ENCODE assay signal across 17 cellular contexts in genomic region chr5:147177125-147177840, GRCh38. TPM values are rescaled to one million over a fixed set of nuclear protein-coding genes. Genes with fewer than 3 reads are reported as not detected.
DNase-seq lines count a peak whose midpoint lies in the region; ATAC-seq, FAIRE-seq and TF ChIP-seq lines count a peak whose summit lies in the region.
"Had no signal": no experiment of that assay in that cellular context is flagged by ENCODE, and none has a peak within 500 bp of the region (broad histone marks: within the 10 kb centered on the region; RNA-seq: fewer than 3 reads in every experiment).

No MANE protein-coding gene starts in this region.

- H3K4me2 ChIP-seq in H1 (ENCODE audit: insufficient read depth in 1 of 2, low read depth in 2 of 2, low read length in 2 of 2) (no peak overlapping the region), osteoblast (ENCODE audit: insufficient read depth, low read length) (no peak overlapping the region)
- H3K4me2 ChIP-seq: KMS-11 had no signal

- H3K4me1 ChIP-seq in H1 (replicated peaks in 1 of 4; ENCODE audit: control insufficient read depth in 3 of 4, insufficient read depth in 4 of 4, low read length in 3 of 4), result no peaks in the 10 kb centered on the region
- H3K4me1 ChIP-seq in osteoblast (ENCODE audit: insufficient read depth, low read length), result peaks cover 4% of the 10 kb centered on the region

- TF ChIP-seq RAD21 in H1 (IDR thresholded peaks at IDR 0.05 in 1 of 2, conservative IDR thresholded peaks at IDR 0.05 in 1 of 2; ENCODE audit: low read depth in 2 of 2, low read length in 2 of 2), result no peak

- H3K23ac ChIP-seq in H1 (ENCODE audit: insufficient read length), result no peak overlapping the region

- H4K20me1 ChIP-seq in H1 (replicated peaks in 1 of 2; ENCODE audit: control insufficient read depth in 1 of 2, insufficient read depth in 2 of 2, low read length in 2 of 2) (no peaks in the 10 kb centered on the region), osteoblast (ENCODE audit: insufficient read depth, low read length) (no peaks in the 10 kb centered on the region)

- no peak overlapping the region for H3K4me3 ChIP-seq in H1 (ENCODE audit: extremely low read depth in 1 of 4, insufficient read depth in 2 of 4, low read depth in 3 of 4, low read length in 4 of 4)
- H3K4me3 ChIP-seq in osteoblast (ENCODE audit: insufficient read depth, low read length), result no peak overlapping the region
- H3K4me3 ChIP-seq: SK-N-MC had no signal

- no peak for TF ChIP-seq CTCF in H1 (IDR thresholded peaks at IDR 0.05; ENCODE audit: control extremely low read depth in 1 of 3, insufficient read depth in 1 of 3, low read depth in 1 of 3, low read length in 3 of 3)
- no peak for TF ChIP-seq CTCF in osteoblast (IDR thresholded peaks at IDR 0.05; ENCODE audit: extremely low read depth, low read depth, low read length)

- no peak overlapping the region for H2BK120ac ChIP-seq in H1 (replicated peaks; ENCODE audit: low read depth, low read length)

- H3K9ac ChIP-seq in H1 (replicated peaks in 1 of 4; ENCODE audit: extremely low read depth in 1 of 4, low read depth in 3 of 4, low read length in 3 of 4), result no peak overlapping the region
- H3K9ac ChIP-seq: KMS-11 had no signal

- no peak overlapping the region for H3K14ac ChIP-seq in H1 (ENCODE audit: insufficient read length)

- no peaks in the 10 kb centered on the region for H3K79me1 ChIP-seq in H1 (ENCODE audit: low read depth, low read length)

- no peaks in the 10 kb centered on the region; a peak in 1 of 7 replicates for H3K27me3 ChIP-seq in H1 (replicated peaks in 1 of 4; ENCODE audit: control insufficient read depth in 3 of 4, extremely low read depth in 1 of 4, insufficient read depth in 3 of 4, low read length in 3 of 4)
- no peaks in the 10 kb centered on the region for H3K27me3 ChIP-seq in osteoblast (ENCODE audit: insufficient read depth, low read length)

- TF ChIP-seq POLR2A in H1 (IDR thresholded peaks at IDR 0.05; ENCODE audit: control extremely low read depth in 1 of 2, low read depth in 2 of 2, low read length in 2 of 2), result no peak

- H3K4ac ChIP-seq in H1 (replicated peaks; ENCODE audit: insufficient read length, low read depth, low read length), result no peak overlapping the region

- no peak overlapping the region for H4K8ac ChIP-seq in H1 (ENCODE audit: extremely low read depth, insufficient read depth, low read length)

- no peaks in the 10 kb centered on the region for H3K23me2 ChIP-seq in H1 (ENCODE audit: low read depth, low read length)

- H3K18ac ChIP-seq in H1 (ENCODE audit: extremely low read depth, low read length), result no peak overlapping the region

- H2BK12ac ChIP-seq in H1 (ENCODE audit: low read depth, low read length), result no peak overlapping the region

- H4K5ac ChIP-seq in H1 (ENCODE audit: insufficient read length, low read depth, low read length), result no peak overlapping the region

- H3K27ac ChIP-seq in H1 (ENCODE audit: low read depth, low read length), result no peak overlapping the region
- H3K27ac ChIP-seq in osteoblast (ENCODE audit: low read depth, low read length), result no peak overlapping the region
- H3K27ac ChIP-seq: KMS-11, SK-N-MC had no signal

- H2AK5ac ChIP-seq in H1 (ENCODE audit: low read depth, low read length), result no peak overlapping the region

- H2AFZ ChIP-seq in H1 (ENCODE audit: low read length) (peak overlapping the region; percentile 9; the same call in 1 of the 2 replicates), osteoblast (ENCODE audit: low read length) (no peak overlapping the region)

- H2BK5ac ChIP-seq in H1 (ENCODE audit: low read depth, low read length), result no peak overlapping the region

- H2BK20ac ChIP-seq in H1 (ENCODE audit: low read length), result no peak overlapping the region

- H4K91ac ChIP-seq in H1 (replicated peaks; ENCODE audit: insufficient read length, low read length), result no peak overlapping the region

- H3K9me3 ChIP-seq in H1 (ENCODE audit: insufficient read depth in 2 of 2, low read depth in 1 of 2, low read length in 1 of 2) (no peaks in the 10 kb centered on the region), osteoblast (ENCODE audit: low read depth, low read length) (no peaks in the 10 kb centered on the region)

- no peak overlapping the region for H2BK15ac ChIP-seq in H1 (ENCODE audit: low read length)

- POLR2A ChIA-PET in H1 (lab: Charles Lee; ENCODE audit: partially characterized antibody), result no interaction called here

- ATAC-seq in HG03095 (IDR thresholded peaks at IDR 0.05; ENCODE audit: unreplicated experiment), result no peak
- ATAC-seq in HG03342 (IDR thresholded peaks at IDR 0.05; ENCODE audit: unreplicated experiment), result no peak
- ATAC-seq in GM19035 (IDR thresholded peaks at IDR 0.05; ENCODE audit: unreplicated experiment), result no peak
- ATAC-seq: activated T-cell treated with anti-CD3 and anti-CD28 coated beads, Interleukin-2, amount 50 U/mL, for 72 hours; natural killer cell; stimulated activated naive CD8-positive, alpha-beta T cell treated with anti-CD3 and anti-CD28 coated beads, Interleukin-15, amount 100 ng/mL, for 72 hours had no signal

- no peak for FAIRE-seq in H1 (lab: Jason Lieb, UNC)
- FAIRE-seq: endometrium had no signal

- peak; percentile 84 for DNase-seq in EH (ENCODE audit: low read depth)
- DNase-seq in RPMI7951 (ENCODE audit: low read depth), result peak; percentile 21
- no peak for DNase-seq in H1 (ENCODE audit: low read depth in 1 of 2, low spot score in 2 of 2)
- DNase-seq in osteoblast (ENCODE audit: insufficient read length, low spot score, missing footprints), result peak; percentile 15
- no peak for DNase-seq in activated CD4-positive, alpha-beta T cell treated with anti-CD3 and anti-CD28 coated beads for 48 hours
- DNase-seq: activated CD4-positive, alpha-beta memory T cell treated with anti-CD3 and anti-CD28 coated beads, Interleukin-2, amount 10 ng/mL, durations not matched to agents 7 days and 5 days; activated naive CD8-positive, alpha-beta T cell treated with anti-CD3 and anti-CD28 coated beads for 36 hours; activated T-cell treated with anti-CD3 and anti-CD28 coated beads, Interleukin-2, amount 50 U/mL, for 72 hours; natural killer cell; NCI-H1092 treated with DMSO at 0.1 percent for 48 hours; stimulated activated naive CD8-positive, alpha-beta T cell treated with anti-CD3 and anti-CD28 coated beads, Interleukin-15, amount 100 ng/mL, for 72 hours had no signal

- H3K36me3 ChIP-seq in H1 (ENCODE audit: control insufficient read depth in 2 of 4, insufficient read depth in 4 of 4, low read length in 3 of 4), result no peaks in the 10 kb centered on the region
- H3K36me3 ChIP-seq in osteoblast (ENCODE audit: insufficient read depth, low read length), result no peaks in the 10 kb centered on the region

- WGBS in H1 (ENCODE audit: extremely low coverage in 1 of 2, insufficient coverage in 1 of 2, insufficient read length in 1 of 2, insufficient replicate concordance in 2 of 2, low coverage in 1 of 2, low lambda C conversion rate in 2 of 2, missing lambda C conversion rate in 1 of 2), 2 experiments, result 83% methylated on average over 6 of the region's 6 CpGs; no CpG with 5 or more reads in 1 of the 2 experiments

- H3K56ac ChIP-seq in H1 (replicated peaks; ENCODE audit: insufficient read length, low read depth, low read length), result no peak overlapping the region

- TF ChIP-seq EP300 in H1 (IDR thresholded peaks at IDR 0.05; ENCODE audit: borderline replicate concordance in 1 of 2, low read depth in 2 of 2, low read length in 2 of 2), result no peak

- H3K79me2 ChIP-seq in H1 (ENCODE audit: control insufficient read depth in 1 of 2, insufficient read depth in 2 of 2, low read length in 2 of 2) (no peaks in the 10 kb centered on the region), osteoblast (ENCODE audit: insufficient read depth, low read length) (no peaks in the 10 kb centered on the region)

- CTCF ChIA-PET in H1 (lab: Charles Lee; ENCODE audit: partially characterized antibody), result interaction anchor here (0.7 to 1.3 kb wide), 2 partner anchors 12 to 644 kb away, joined by 3 to 5 read pairs; no protein-coding TSS in a partner anchor

TF ChIP-seq in H1, 55 proteins besides CTCF, POLR2A, EP300 and RAD21:
- TF ChIP-seq CHD1 (IDR thresholded peaks at IDR 0.05; ENCODE audit: low read depth, low read length) (no peak), BACH1 (IDR thresholded peaks at IDR 0.05; ENCODE audit: low read length) (no peak)
TF ChIP-seq in H1: peak in this region for 0.

RNA-seq across cellular contexts. Expression of gene STK32A, which starts 57.5 kb away (rescaled TPM):
- 0.84 and 1.8 TPM in 2 replicates for total RNA-seq in RPMI7951 (2014; rRNA removed; shearing (Covaris generic))
- 1.5 and 2.5 TPM in 2 replicates for total RNA-seq in H1 (2021; fragmentation: NEBNext Ultra II Directional; extraction: Animal tissue kit (Norgen Biotek cat#: 25700))
- 0.52 and 1.3 TPM in 2 replicates for polyA plus RNA-seq in H1 (2011; rRNA removed)
- 0.81 TPM for polyA plus RNA-seq in H1 (2011; cell fraction: cytosol; rRNA removed)
- polyA plus RNA-seq in H1 (2011; cell fraction: nucleus; rRNA removed), result 1.5 TPM
- 0.99 to 1.7 TPM (median 1.4 TPM) in 4 replicates for polyA plus RNA-seq in H1 (2012, experiment 1 of 2)
- polyA plus RNA-seq in H1 (2012, experiment 2 of 2), result 0.07 TPM
- polyA plus RNA-seq in H1 (2013, experiment 1 of 2), result 0.93 TPM
- 1.3 TPM for polyA plus RNA-seq in H1 (2013, experiment 2 of 2)
- 3.5 and 6.0 TPM in 2 replicates for polyA minus RNA-seq in H1 (2011; rRNA and poly(A)+ RNA removed)
- 2.4 TPM for polyA minus RNA-seq in H1 (2011; cell fraction: cytosol; rRNA and poly(A)+ RNA removed)
- polyA minus RNA-seq in H1 (2011; cell fraction: nucleus; rRNA and poly(A)+ RNA removed), result 11.8 TPM
- 1.2 and 1.8 TPM in 2 replicates for total RNA-seq in osteoblast
- total RNA-seq: activated CD4-positive, alpha-beta memory T cell treated with anti-CD3 and anti-CD28 coated beads, Interleukin-2, amount 10 ng/mL, durations not matched to agents 7 days and 5 days; activated naive CD8-positive, alpha-beta T cell treated with anti-CD3 and anti-CD28 coated beads for 36 hours; activated T-cell treated with anti-CD3 and anti-CD28 coated beads, Interleukin-2, amount 50 U/mL, for 72 hours; natural killer cell had no signal

Comparison
In these comparisons a context has a peak if more than half of its experiments do, and no peak if none do; other contexts are left out.
1. DNase-seq: peak in EH (single experiment), RPMI7951 (single experiment) and osteoblast (single experiment); none in H1 (0 of 2) and activated CD4-positive, alpha-beta T cell treated with anti-CD3 and anti-CD28 coated beads for 48 hours (single experiment).